1 cellular context compared by ENCODE assay signal in the genomic region with DNA sequence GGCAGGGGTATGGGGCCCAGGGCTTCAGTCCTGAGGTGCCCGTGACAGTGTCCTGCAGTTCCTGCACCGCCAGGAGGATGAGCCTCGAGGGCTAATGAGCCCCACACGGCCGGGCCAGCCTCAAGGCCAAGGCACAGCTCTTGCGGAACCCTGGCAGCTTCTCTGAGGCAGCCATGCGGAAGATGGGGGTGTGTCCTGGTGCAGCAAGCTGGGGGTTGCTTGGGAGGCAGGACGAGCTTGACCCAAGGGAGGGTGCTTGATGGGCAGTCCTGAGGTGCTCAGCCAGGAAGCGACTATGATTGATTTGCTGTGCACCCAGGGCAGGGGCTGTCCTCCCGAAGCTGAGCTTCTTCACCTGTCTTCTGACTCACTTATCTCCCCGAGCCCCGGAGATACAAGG.
TF ChIP-seq lines count a peak whose summit lies in the region.

No MANE protein-coding gene starts in this region.

TF ChIP-seq in HepG2, 621 proteins besides CTCF, POLR2A, EP300 and RAD21:
- 0 out of 2 replicates have a peak, but pooled peaks have one; percentile 22 for TF ChIP-seq TOPORS (CRISPR knock-in tag; IDR thresholded peaks at IDR 0.05)
- TF ChIP-seq BORCS8-MEF2B (CRISPR knock-in tag; IDR thresholded peaks at IDR 0.05): peak; percentile 15; the same call in 1 of the 2 replicates
- no peak for TF ChIP-seq MLLT10 (CRISPR knock-in tag; IDR thresholded peaks at IDR 0.05)
- no peak for TF ChIP-seq ZNF557 (CRISPR knock-in tag; IDR thresholded peaks at IDR 0.05)
- TF ChIP-seq, protein P1, sequence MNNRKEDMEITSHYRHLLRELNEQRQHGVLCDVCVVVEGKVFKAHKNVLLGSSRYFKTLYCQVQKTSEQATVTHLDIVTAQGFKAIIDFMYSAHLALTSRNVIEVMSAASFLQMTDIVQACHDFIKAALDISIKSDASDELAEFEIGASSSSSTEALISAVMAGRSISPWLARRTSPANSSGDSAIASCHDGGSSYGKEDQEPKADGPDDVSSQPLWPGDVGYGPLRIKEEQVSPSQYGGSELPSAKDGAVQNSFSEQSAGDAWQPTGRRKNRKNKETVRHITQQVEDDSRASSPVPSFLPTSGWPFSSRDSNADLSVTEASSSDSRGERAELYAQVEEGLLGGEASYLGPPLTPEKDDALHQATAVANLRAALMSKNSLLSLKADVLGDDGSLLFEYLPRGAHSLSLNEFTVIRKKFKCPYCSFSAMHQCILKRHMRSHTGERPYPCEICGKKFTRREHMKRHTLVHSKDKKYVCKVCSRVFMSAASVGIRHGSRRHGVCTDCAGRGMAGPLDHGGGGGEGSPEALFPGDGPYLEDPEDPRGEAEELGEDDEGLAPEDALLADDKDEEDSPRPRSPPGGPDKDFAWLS (CRISPR knock-in tag; IDR thresholded peaks at IDR 0.05; ENCODE audit: borderline replicate concordance): no peak
- 0 out of 2 replicates have a peak, but pooled peaks have one; percentile 11 for TF ChIP-seq ARNT2 (CRISPR knock-in tag; IDR thresholded peaks at IDR 0.05; ENCODE audit: low read depth)
- TF ChIP-seq, protein P2, sequence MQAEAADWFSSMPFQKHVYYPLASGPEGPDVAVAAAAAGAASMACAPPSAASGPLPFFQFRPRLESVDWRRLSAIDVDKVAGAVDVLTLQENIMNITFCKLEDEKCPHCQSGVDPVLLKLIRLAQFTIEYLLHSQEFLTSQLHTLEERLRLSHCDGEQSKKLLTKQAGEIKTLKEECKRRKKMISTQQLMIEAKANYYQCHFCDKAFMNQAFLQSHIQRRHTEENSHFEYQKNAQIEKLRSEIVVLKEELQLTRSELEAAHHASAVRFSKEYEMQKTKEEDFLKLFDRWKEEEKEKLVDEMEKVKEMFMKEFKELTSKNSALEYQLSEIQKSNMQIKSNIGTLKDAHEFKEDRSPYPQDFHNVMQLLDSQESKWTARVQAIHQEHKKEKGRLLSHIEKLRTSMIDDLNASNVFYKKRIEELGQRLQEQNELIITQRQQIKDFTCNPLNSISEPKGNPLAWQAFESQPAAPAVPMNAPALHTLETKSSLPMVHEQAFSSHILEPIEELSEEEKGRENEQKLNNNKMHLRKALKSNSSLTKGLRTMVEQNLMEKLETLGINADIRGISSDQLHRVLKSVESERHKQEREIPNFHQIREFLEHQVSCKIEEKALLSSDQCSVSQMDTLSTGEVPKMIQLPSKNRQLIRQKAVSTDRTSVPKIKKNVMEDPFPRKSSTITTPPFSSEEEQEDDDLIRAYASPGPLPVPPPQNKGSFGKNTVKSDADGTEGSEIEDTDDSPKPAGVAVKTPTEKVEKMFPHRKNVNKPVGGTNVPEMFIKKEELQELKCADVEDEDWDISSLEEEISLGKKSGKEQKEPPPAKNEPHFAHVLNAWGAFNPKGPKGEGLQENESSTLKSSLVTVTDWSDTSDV (CRISPR knock-in tag; IDR thresholded peaks at IDR 0.05): no peak
- no peak for TF ChIP-seq U2AF1 (optimal IDR thresholded peaks at IDR 0.05; ENCODE audit: low read depth, low read length)
